22 cellular contexts compared by ENCODE assay signal in the genomic region with DNA sequence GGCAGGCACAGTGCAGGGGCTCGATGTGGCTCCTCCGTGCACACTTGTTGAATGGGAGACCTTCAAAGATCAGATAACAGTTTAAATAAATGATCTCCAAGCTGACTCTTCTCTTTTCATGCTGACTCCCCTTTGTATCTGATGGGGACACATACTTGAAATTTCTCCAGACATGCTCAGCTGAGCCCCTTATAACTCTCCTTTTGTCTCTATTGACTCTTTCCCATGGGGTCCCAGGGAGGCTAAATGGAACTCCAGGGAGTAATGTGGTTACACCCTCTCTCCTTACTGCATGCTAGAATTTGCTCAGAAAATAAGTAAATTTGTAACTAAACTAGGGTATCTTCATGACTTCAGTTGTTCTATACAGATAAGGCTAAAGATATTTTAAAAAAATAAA. TPM values are rescaled to one million over a fixed set of nuclear protein-coding genes. Genes with fewer than 3 reads are reported as not detected.
"Had no signal": no experiment of that assay in that cellular context is flagged by ENCODE, and none has a peak within 500 bp of the region (broad histone marks: within the 10 kb centered on the region; RNA-seq: fewer than 3 reads in every experiment).

No MANE protein-coding gene starts in this region.

- H3K27ac Mint-ChIP-seq: naive B cell; nephron progenitor cell; stimulated activated effector memory CD8-positive, alpha-beta T cell treated with anti-CD3 and anti-CD28 coated beads, Interleukin-12 subunit alpha, Interleukin-12 subunit beta, amount 100 ng/mL, for 72 hours; stimulated activated naive CD8-positive, alpha-beta T cell treated with anti-CD3 and anti-CD28 coated beads, Interleukin-15, amount 100 ng/mL, for 72 hours had no signal

- H3K4me1 ChIP-seq: esophagus squamous epithelium, foreskin keratinocyte, pancreas, testis, upper lobe of right lung had no signal

- H3K4me3 ChIP-seq: esophagus squamous epithelium, left ventricle myocardium inferior, lung, pancreas, testis, tibial nerve, upper lobe of right lung had no signal

- H3K36me3 Mint-ChIP-seq: naive B cell; stimulated activated effector memory CD8-positive, alpha-beta T cell treated with anti-CD3 and anti-CD28 coated beads, Interleukin-12 subunit alpha, Interleukin-12 subunit beta, amount 100 ng/mL, for 72 hours had no signal

- DNase-seq: effector memory CD4-positive, alpha-beta T cell; esophagus squamous epithelium; foreskin keratinocyte; kidney; left cardiac atrium; left ventricle myocardium inferior; mesenchymal stem cell; naive B cell; nephron progenitor cell; pancreas; right cardiac atrium; stimulated activated CD4-positive, alpha-beta T cell treated with anti-CD3 and anti-CD28 coated beads, Interleukin-4, amount 100 ng/mL, for 1 hour; stimulated activated CD8-positive, alpha-beta memory T cell treated with anti-CD3 and anti-CD28 coated beads, Interleukin-4, amount 100 ng/mL, for 48 hours; stimulated activated naive CD8-positive, alpha-beta T cell treated with anti-CD3 and anti-CD28 coated beads, Interleukin-15, amount 100 ng/mL, for 72 hours; testis; upper lobe of right lung had no signal

- H3K27me3 ChIP-seq: esophagus squamous epithelium, foreskin keratinocyte, pancreas, testis, tibial nerve, upper lobe of right lung had no signal

- ATAC-seq: foreskin keratinocyte; left cardiac atrium; pancreas; stimulated activated effector memory CD8-positive, alpha-beta T cell treated with anti-CD3 and anti-CD28 coated beads, Interleukin-12 subunit alpha, Interleukin-12 subunit beta, amount 100 ng/mL, for 72 hours; stimulated activated naive CD8-positive, alpha-beta T cell treated with anti-CD3 and anti-CD28 coated beads, Interleukin-15, amount 100 ng/mL, for 72 hours; upper lobe of right lung had no signal

- H3K4me3 Mint-ChIP-seq: naive B cell; nephron progenitor cell; stimulated activated effector memory CD8-positive, alpha-beta T cell treated with anti-CD3 and anti-CD28 coated beads, Interleukin-12 subunit alpha, Interleukin-12 subunit beta, amount 100 ng/mL, for 72 hours; stimulated activated naive CD8-positive, alpha-beta T cell treated with anti-CD3 and anti-CD28 coated beads, Interleukin-15, amount 100 ng/mL, for 72 hours had no signal

- H3K4me1 Mint-ChIP-seq: naive B cell; stimulated activated effector memory CD8-positive, alpha-beta T cell treated with anti-CD3 and anti-CD28 coated beads, Interleukin-12 subunit alpha, Interleukin-12 subunit beta, amount 100 ng/mL, for 72 hours; stimulated activated naive CD8-positive, alpha-beta T cell treated with anti-CD3 and anti-CD28 coated beads, Interleukin-15, amount 100 ng/mL, for 72 hours had no signal

- H3K36me3 ChIP-seq: esophagus squamous epithelium, left ventricle myocardium inferior, pancreas, tibial nerve, upper lobe of right lung had no signal

- H3K9me3 ChIP-seq: esophagus squamous epithelium, left ventricle myocardium inferior, pancreas, testis, tibial nerve, upper lobe of right lung had no signal

- H3K27me3 Mint-ChIP-seq: progenitor cell of endocrine pancreas had no signal

- H3K9me3 Mint-ChIP-seq: naive B cell; nephron progenitor cell; stimulated activated effector memory CD8-positive, alpha-beta T cell treated with anti-CD3 and anti-CD28 coated beads, Interleukin-12 subunit alpha, Interleukin-12 subunit beta, amount 100 ng/mL, for 72 hours; stimulated activated naive CD8-positive, alpha-beta T cell treated with anti-CD3 and anti-CD28 coated beads, Interleukin-15, amount 100 ng/mL, for 72 hours had no signal

- H3K27ac ChIP-seq: epithelial cell of prostate, esophagus squamous epithelium, foreskin keratinocyte, left ventricle myocardium inferior, pancreas, testis, tibial nerve, upper lobe of right lung had no signal

RNA-seq across cellular contexts. Expression of a gene that starts 48.2 kb away (rescaled TPM):
- total RNA-seq: esophagus squamous epithelium, foreskin keratinocyte, left ventricle myocardium inferior, right cardiac atrium, subcutaneous adipose tissue, tibial nerve had no signal
- polyA plus RNA-seq: foreskin keratinocyte, right cardiac atrium had no signal
